ENCODE assay signal across 1 cellular context in the genomic region with DNA sequence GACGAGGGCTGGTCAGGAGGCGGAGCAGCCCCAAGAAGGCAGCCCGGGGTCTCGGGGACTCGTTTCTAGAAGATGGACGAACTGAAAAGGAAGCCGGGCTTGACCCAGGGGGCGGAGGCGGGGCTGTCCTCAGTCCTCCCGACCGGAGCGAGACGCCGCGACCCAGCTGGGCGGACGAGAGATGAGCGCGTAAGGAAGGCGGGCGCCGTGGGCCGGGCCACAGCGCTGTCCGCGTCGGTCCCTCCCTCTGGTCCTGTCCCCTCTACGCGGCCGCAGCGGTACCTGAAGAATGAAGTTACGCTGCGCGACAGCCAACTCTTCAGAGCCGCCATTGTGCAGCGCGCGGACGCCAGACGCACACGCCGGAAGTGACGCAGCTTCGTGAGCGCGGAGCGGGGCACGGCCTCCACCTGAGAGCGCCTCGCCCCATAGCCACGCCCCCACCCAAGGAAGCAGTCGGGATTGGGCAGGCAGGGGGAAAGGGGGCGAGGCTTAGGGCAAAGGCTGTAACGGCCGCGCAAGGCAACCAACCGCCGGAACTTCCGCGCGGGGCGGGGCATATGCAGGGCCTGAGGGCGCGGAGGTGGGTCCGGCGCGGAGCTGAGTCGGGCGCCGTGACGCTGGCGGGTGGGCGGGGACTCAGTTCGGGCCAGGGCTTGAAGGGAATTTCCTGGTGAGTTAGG.
TF ChIP-seq lines count a peak whose summit lies in the region.

Gene DIABLO, minus strand, starts transcription at position 370 of the 683 bp plus-strand sequence. Its CDS starts 38 bp downstream, at position 332.

TF ChIP-seq in GM12878, 131 proteins besides CTCF, POLR2A, EP300 and RAD21 (continued from another document and continues in another):
- TF ChIP-seq, protein P1, sequence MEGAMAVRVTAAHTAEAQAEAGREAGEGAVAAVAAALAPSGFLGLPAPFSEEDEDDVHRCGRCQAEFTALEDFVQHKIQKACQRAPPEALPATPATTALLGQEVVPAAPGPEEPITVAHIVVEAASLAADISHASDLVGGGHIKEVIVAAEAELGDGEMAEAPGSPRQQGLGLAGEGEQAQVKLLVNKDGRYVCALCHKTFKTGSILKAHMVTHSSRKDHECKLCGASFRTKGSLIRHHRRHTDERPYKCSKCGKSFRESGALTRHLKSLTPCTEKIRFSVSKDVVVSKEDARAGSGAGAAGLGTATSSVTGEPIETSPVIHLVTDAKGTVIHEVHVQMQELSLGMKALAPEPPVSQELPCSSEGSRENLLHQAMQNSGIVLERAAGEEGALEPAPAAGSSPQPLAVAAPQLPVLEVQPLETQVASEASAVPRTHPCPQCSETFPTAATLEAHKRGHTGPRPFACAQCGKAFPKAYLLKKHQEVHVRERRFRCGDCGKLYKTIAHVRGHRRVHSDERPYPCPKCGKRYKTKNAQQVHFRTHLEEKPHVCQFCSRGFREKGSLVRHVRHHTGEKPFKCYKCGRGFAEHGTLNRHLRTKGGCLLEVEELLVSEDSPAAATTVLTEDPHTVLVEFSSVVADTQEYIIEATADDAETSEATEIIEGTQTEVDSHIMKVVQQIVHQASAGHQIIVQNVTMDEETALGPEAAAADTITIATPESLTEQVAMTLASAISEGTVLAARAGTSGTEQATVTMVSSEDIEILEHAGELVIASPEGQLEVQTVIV (IDR thresholded peaks at IDR 0.05; ENCODE audit: borderline replicate concordance, partially characterized antibody), result peak; percentile 22
- TF ChIP-seq SPI1 (IDR thresholded peaks at IDR 0.05; ENCODE audit: borderline replicate concordance, insufficient read depth, low read depth, low read length) (no peak), MTA2 (IDR thresholded peaks at IDR 0.05; ENCODE audit: low read depth) (no peak), CHD2 (IDR thresholded peaks at IDR 0.05; ENCODE audit: borderline replicate concordance, low read depth, low read length) (0 out of 2 replicates have a peak, but pooled peaks have one; percentile 38), RB1 (IDR thresholded peaks at IDR 0.05; ENCODE audit: borderline replicate concordance) (peak; percentile 88; the same call in 1 of the 2 replicates), CHD1 (IDR thresholded peaks at IDR 0.05; ENCODE audit: low read depth, low read length) (no peak), MLLT1 (IDR thresholded peaks at IDR 0.05) (0 out of 2 replicates have a peak, but pooled peaks have one; percentile 36), STAT1 (conservative IDR thresholded peaks at IDR 0.05) (no peak; the same call in 1 of the 2 replicates), KAT2A (conservative IDR thresholded peaks at IDR 0.05; ENCODE audit: control insufficient read depth, low read depth, low read length) (no peak), ZBTB40 (IDR thresholded peaks at IDR 0.05; ENCODE audit: borderline replicate concordance) (peak; percentile 84), SREBF2 (IDR thresholded peaks at IDR 0.05; ENCODE audit: low read length) (0 out of 2 replicates have a peak, but pooled peaks have one; percentile 36), MEF2A (IDR thresholded peaks at IDR 0.05; ENCODE audit: insufficient read depth, low read depth, low read length) (no peak), SIX5 (IDR thresholded peaks at IDR 0.05; ENCODE audit: low read depth, low read length, severe bottlenecking) (peak; percentile 39), NBN (IDR thresholded peaks at IDR 0.05) (peak; percentile 92), SUPT20H (IDR thresholded peaks at IDR 0.05; ENCODE audit: borderline replicate concordance, control insufficient read depth, low read depth, low read length) (no peak), MEF2B (IDR thresholded peaks at IDR 0.05; ENCODE audit: partially characterized antibody, poor library complexity, severe bottlenecking) (no peak), PAX5 (IDR thresholded peaks at IDR 0.05; ENCODE audit: borderline replicate concordance, low read depth, low read length) (peak; percentile 47; the same call in 1 of the 2 replicates), TBL1XR1 (IDR thresholded peaks at IDR 0.05; ENCODE audit: low read depth, low read length) (0 out of 2 replicates have a peak, but pooled peaks have one; percentile 23), NFIC (IDR thresholded peaks at IDR 0.05; ENCODE audit: low read depth, low read length) (no peak), WRNIP1 (IDR thresholded peaks at IDR 0.05; ENCODE audit: borderline replicate concordance, low read depth, low read length) (no peak), TCF7 (IDR thresholded peaks at IDR 0.05; ENCODE audit: borderline replicate concordance) (no peak), E2F8 (IDR thresholded peaks at IDR 0.05; ENCODE audit: low read depth, partially characterized antibody) (no peak), JUNB (IDR thresholded peaks at IDR 0.05) (no peak), TCF12 (IDR thresholded peaks at IDR 0.05; ENCODE audit: low read depth, low read length) (no peak), KLF5 (IDR thresholded peaks at IDR 0.05; ENCODE audit: partially characterized antibody) (peak; percentile 89), ESRRA (IDR thresholded peaks at IDR 0.05; ENCODE audit: low read length) (no peak), ETV6 (conservative IDR thresholded peaks at IDR 0.05 in 1 of 2, IDR thresholded peaks at IDR 0.05 in 1 of 2; ENCODE audit: borderline replicate concordance in 1 of 2, low read depth in 1 of 2) (no peak)
- TF ChIP-seq, protein P2, sequence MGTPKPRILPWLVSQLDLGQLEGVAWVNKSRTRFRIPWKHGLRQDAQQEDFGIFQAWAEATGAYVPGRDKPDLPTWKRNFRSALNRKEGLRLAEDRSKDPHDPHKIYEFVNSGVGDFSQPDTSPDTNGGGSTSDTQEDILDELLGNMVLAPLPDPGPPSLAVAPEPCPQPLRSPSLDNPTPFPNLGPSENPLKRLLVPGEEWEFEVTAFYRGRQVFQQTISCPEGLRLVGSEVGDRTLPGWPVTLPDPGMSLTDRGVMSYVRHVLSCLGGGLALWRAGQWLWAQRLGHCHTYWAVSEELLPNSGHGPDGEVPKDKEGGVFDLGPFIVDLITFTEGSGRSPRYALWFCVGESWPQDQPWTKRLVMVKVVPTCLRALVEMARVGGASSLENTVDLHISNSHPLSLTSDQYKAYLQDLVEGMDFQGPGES (IDR thresholded peaks at IDR 0.05), result peak; percentile 40; the same call in 1 of the 2 replicates
- TF ChIP-seq, protein P3, sequence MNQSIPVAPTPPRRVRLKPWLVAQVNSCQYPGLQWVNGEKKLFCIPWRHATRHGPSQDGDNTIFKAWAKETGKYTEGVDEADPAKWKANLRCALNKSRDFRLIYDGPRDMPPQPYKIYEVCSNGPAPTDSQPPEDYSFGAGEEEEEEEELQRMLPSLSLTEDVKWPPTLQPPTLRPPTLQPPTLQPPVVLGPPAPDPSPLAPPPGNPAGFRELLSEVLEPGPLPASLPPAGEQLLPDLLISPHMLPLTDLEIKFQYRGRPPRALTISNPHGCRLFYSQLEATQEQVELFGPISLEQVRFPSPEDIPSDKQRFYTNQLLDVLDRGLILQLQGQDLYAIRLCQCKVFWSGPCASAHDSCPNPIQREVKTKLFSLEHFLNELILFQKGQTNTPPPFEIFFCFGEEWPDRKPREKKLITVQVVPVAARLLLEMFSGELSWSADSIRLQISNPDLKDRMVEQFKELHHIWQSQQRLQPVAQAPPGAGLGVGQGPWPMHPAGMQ (IDR thresholded peaks at IDR 0.05; ENCODE audit: borderline replicate concordance), result no peak
- TF ChIP-seq, protein P4, sequence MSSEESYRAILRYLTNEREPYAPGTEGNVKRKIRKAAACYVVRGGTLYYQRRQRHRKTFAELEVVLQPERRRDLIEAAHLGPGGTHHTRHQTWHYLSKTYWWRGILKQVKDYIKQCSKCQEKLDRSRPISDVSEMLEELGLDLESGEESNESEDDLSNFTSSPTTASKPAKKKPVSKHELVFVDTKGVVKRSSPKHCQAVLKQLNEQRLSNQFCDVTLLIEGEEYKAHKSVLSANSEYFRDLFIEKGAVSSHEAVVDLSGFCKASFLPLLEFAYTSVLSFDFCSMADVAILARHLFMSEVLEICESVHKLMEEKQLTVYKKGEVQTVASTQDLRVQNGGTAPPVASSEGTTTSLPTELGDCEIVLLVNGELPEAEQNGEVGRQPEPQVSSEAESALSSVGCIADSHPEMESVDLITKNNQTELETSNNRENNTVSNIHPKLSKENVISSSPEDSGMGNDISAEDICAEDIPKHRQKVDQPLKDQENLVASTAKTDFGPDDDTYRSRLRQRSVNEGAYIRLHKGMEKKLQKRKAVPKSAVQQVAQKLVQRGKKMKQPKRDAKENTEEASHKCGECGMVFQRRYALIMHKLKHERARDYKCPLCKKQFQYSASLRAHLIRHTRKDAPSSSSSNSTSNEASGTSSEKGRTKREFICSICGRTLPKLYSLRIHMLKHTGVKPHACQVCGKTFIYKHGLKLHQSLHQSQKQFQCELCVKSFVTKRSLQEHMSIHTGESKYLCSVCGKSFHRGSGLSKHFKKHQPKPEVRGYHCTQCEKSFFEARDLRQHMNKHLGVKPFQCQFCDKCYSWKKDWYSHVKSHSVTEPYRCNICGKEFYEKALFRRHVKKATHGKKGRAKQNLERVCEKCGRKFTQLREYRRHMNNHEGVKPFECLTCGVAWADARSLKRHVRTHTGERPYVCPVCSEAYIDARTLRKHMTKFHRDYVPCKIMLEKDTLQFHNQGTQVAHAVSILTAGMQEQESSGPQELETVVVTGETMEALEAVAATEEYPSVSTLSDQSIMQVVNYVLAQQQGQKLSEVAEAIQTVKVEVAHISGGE (CRISPR knock-in tag; IDR thresholded peaks at IDR 0.05), result 0 out of 2 replicates have a peak, but pooled peaks have one; percentile 2
- TF ChIP-seq, protein P5, sequence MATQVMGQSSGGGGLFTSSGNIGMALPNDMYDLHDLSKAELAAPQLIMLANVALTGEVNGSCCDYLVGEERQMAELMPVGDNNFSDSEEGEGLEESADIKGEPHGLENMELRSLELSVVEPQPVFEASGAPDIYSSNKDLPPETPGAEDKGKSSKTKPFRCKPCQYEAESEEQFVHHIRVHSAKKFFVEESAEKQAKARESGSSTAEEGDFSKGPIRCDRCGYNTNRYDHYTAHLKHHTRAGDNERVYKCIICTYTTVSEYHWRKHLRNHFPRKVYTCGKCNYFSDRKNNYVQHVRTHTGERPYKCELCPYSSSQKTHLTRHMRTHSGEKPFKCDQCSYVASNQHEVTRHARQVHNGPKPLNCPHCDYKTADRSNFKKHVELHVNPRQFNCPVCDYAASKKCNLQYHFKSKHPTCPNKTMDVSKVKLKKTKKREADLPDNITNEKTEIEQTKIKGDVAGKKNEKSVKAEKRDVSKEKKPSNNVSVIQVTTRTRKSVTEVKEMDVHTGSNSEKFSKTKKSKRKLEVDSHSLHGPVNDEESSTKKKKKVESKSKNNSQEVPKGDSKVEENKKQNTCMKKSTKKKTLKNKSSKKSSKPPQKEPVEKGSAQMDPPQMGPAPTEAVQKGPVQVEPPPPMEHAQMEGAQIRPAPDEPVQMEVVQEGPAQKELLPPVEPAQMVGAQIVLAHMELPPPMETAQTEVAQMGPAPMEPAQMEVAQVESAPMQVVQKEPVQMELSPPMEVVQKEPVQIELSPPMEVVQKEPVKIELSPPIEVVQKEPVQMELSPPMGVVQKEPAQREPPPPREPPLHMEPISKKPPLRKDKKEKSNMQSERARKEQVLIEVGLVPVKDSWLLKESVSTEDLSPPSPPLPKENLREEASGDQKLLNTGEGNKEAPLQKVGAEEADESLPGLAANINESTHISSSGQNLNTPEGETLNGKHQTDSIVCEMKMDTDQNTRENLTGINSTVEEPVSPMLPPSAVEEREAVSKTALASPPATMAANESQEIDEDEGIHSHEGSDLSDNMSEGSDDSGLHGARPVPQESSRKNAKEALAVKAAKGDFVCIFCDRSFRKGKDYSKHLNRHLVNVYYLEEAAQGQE (IDR thresholded peaks at IDR 0.05; ENCODE audit: low read depth, low read length), result no peak
